In the genomic region with DNA sequence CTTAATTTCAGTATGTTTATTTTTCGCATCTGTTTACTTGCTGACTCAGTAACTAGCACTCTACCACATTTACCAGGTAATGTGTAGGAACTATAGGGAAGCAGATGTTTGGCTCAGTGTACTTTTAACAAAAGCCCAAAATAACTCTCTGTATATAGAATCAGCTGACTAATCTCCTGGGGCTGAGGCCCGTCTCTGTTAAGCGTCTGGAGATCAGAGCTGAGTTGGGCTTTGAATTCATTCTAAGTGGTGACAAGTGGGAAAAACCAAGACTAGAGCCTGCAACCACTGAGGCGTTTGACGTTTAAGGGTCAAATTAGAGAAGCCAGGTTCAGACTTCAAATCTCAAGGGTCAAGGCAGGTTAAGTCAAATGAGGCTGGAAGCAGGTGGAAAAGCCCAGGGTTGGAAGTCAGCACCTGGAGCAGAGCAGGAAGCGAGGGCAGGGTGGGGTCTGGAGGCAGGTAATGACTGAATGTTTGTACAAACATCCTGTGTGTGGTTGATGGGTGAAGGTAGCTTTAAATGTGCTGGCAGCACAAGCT, we compare ENCODE assay signal across 9 cellular contexts. TPM values are rescaled to one million over a fixed set of nuclear protein-coding genes. Genes with fewer than 3 reads are reported as not detected.
A peak's percentile ranks its signal among the peaks of the same experiment; 100 is the strongest.
DNase-seq lines count a peak whose midpoint lies in the region; ATAC-seq, FAIRE-seq and TF ChIP-seq lines count a peak whose summit lies in the region.
"Had no signal": no experiment of that assay in that cellular context is flagged by ENCODE, and none has a peak within 500 bp of the region (broad histone marks: within the 10 kb centered on the region; RNA-seq: fewer than 3 reads in every experiment).

No MANE protein-coding gene starts in this region.

- intact Hi-C loops in psoas muscle (cut with DNase I) = no loop called here

- peak overlapping the region; percentile 75 for H3K4me2 ChIP-seq in BLaER1

- TF ChIP-seq POLR2A in GM12891 (IDR thresholded peaks at IDR 0.05; ENCODE audit: low read depth, low read length) = no peak

- no peaks in the 10 kb centered on the region for H3K36me3 ChIP-seq in BLaER1
- no peaks in the 10 kb centered on the region for H3K36me3 ChIP-seq in psoas muscle (ENCODE audit: insufficient read depth in 1 of 2, low read depth in 1 of 2)
- H3K36me3 ChIP-seq: thoracic aorta had no signal

- H3K9ac ChIP-seq in BLaER1 = 0 out of 2 replicates have a peak overlapping the region, but pooled peaks have one; percentile 7

- 46 to 48% (median 46%) methylated on average over 6 of the region's 6 CpGs for WGBS in psoas muscle, 3 donors

- H3K27ac ChIP-seq in BLaER1 (peak overlapping the region; percentile 52), psoas muscle (no peak overlapping the region)
- H3K27ac ChIP-seq: thoracic aorta had no signal

- peaks cover 61% of the 10 kb centered on the region for H3K4me1 ChIP-seq in BLaER1
- no peaks in the 10 kb centered on the region for H3K4me1 ChIP-seq in psoas muscle

- FAIRE-seq in GM12891 (lab: Jason Lieb, UNC) = no peak

- DNase-seq in NCI-H748 treated with DMSO at 0.1 percent for 48 hours (lab: John Stamatoyannopoulos, UW) (peak; percentile 62), epithelial cell of esophagus (ENCODE audit: low read depth) (peak; percentile 67), psoas muscle (no peak), GM12891 (ENCODE audit: insufficient read length, low spot score) (no peak)
- no peak for DNase-seq in stimulated activated CD4-positive, alpha-beta T cell treated with anti-CD3 and anti-CD28 coated beads, Interleukin-12 subunit alpha, Interleukin-12 subunit beta, amount 100 ng/mL, for 4 hours

- H4K20me1 ChIP-seq in BLaER1 = no peaks in the 10 kb centered on the region

- TF ChIP-seq CTCF in epithelial cell of esophagus (IDR thresholded peaks at IDR 0.05; ENCODE audit: insufficient read depth, low read depth, low read length, missing control alignments) (no peak), psoas muscle (IDR thresholded peaks at IDR 0.05) (no peak)

- ATAC-seq in GM21576 (IDR thresholded peaks at IDR 0.05; ENCODE audit: unreplicated experiment) = peak; percentile 71
- ATAC-seq in GM18502 (IDR thresholded peaks at IDR 0.05; ENCODE audit: poor library complexity, unreplicated experiment) = no peak
- no peak for ATAC-seq in psoas muscle

- H3K9me3 ChIP-seq in BLaER1 (no peaks in the 10 kb centered on the region), psoas muscle (no peaks in the 10 kb centered on the region)
- H3K9me3 ChIP-seq: thoracic aorta had no signal

- H3K4me3 ChIP-seq in BLaER1 (no peak overlapping the region; the same call in 1 of the 2 replicates), epithelial cell of esophagus (ENCODE audit: low read length) (no peak overlapping the region), psoas muscle (no peak overlapping the region)
- H3K4me3 ChIP-seq: thoracic aorta had no signal

- H3K27me3 ChIP-seq in BLaER1 = no peaks in the 10 kb centered on the region
- no peaks in the 10 kb centered on the region for H3K27me3 ChIP-seq in psoas muscle (ENCODE audit: insufficient read depth in 3 of 3, low read length in 2 of 3)

TF ChIP-seq in GM12891, 5 proteins besides CTCF, POLR2A, EP300 and RAD21:
- TF ChIP-seq TAF1 (IDR thresholded peaks at IDR 0.05; ENCODE audit: low read depth, low read length) (no peak), SPI1 (IDR thresholded peaks at IDR 0.05; ENCODE audit: low read depth, low read length) (no peak), PAX5 (IDR thresholded peaks at IDR 0.05; ENCODE audit: insufficient read depth, low read length, severe bottlenecking) (no peak), POLR2AphosphoS5 (IDR thresholded peaks at IDR 0.05; ENCODE audit: low read depth, low read length) (no peak), POU2F2 (IDR thresholded peaks at IDR 0.05; ENCODE audit: low read depth, low read length) (no peak)
TF ChIP-seq in GM12891: peak in this region for 0.

RNA-seq across cellular contexts. Expression of gene LYST, which starts 56.8 kb away (rescaled TPM):
- 1 to 10 TPM; 5.6 to 8.6 (median 6.3) TPM for total RNA-seq in psoas muscle
- polyA plus RNA-seq in psoas muscle = 1 to 10 TPM; 2.4 to 4.2 (median 3.3) TPM
- 4.1 TPM for polyA plus RNA-seq in GM12891 (2012; ENCODE audit: low read depth, missing spikeins)

Comparison
In these comparisons a context has a peak if more than half of its experiments do, and no peak if none do; other contexts are left out.
1. DNase-seq: peak in NCI-H748 treated with DMSO at 0.1 percent for 48 hours (single experiment) and epithelial cell of esophagus (single experiment); none in stimulated activated CD4-positive, alpha-beta T cell treated with anti-CD3 and anti-CD28 coated beads, Interleukin-12 subunit alpha, Interleukin-12 subunit beta, amount 100 ng/mL, for 4 hours (single experiment), psoas muscle (0 of 2) and GM12891 (single experiment).